In the genomic region with DNA sequence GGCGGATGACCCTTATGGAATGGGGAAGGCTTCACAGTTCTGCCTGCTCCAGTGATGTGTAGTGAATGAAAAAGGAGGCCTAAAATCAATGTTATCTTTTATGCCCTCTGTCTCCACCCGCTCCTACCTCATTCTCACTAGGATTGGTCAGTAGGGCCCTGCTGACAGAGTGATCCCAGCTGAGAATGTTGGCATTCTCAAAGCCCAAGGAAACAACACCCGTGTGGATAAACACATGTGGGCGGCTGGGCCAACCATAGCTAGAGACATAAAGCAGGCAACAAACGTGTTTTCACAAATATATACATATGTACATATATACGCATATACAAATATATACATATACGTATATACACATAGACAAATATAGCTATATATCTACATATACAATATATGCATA, we compare ENCODE assay signal across 27 cellular contexts.
"Had no signal": no experiment of that assay in that cellular context is flagged by ENCODE, and none has a peak within 500 bp of the region (broad histone marks: within the 10 kb centered on the region; RNA-seq: fewer than 3 reads in every experiment).

No MANE protein-coding gene starts in this region.

- H3K27ac ChIP-seq: coronary artery, esophagus squamous epithelium, heart left ventricle, SJSA1, thoracic aorta had no signal

- H3K9me3 ChIP-seq: esophagus squamous epithelium, heart left ventricle, mucosa of descending colon, SJSA1, thoracic aorta, upper lobe of left lung had no signal

- DNase-seq: activated CD4-positive, alpha-beta T cell treated with anti-CD3 and anti-CD28 coated beads for 4 hours; activated CD4-positive, CD25-positive, alpha-beta regulatory T cell; activated CD8-positive, alpha-beta memory T cell treated with anti-CD3 and anti-CD28 coated beads for 24 hours; activated CD8-positive, alpha-beta memory T cell treated with anti-CD3 and anti-CD28 coated beads, Interleukin-2, amount 50 U/mL, for 4 hours; activated effector memory CD4-positive, alpha-beta T cell treated with anti-CD3 and anti-CD28 coated beads, Interleukin-2, amount 50 U/mL, for 16 hours; activated T-cell treated with anti-CD3 and anti-CD28 coated beads, Interleukin-2, amount 50 U/mL, for 4 hours; cerebellar nuclear complex; endodermal cell; esophagus squamous epithelium; left colon; mucosa of descending colon; naive thymus-derived CD4-positive, alpha-beta T cell; occipital lobe; posterior cingulate gyrus; stimulated activated CD4-positive, alpha-beta T cell treated with anti-CD3 and anti-CD28 coated beads, Interleukin-15, amount 100 ng/mL, for 24 hours; stimulated activated naive B cell treated with anti-CD40 and anti-IgM and Interleukin-4, amounts not matched to agents 10 μg/mL and 1 μg/mL and 100 μg/mL, for 72 hours; T1000; upper lobe of left lung had no signal

- H3K4me2 ChIP-seq: smooth muscle cell had no signal

- ATAC-seq: activated naive CD4-positive, alpha-beta T cell treated with anti-CD3 and anti-CD28 coated beads, Interleukin-2, amount 50 U/mL, for 72 hours; activated T-cell treated with anti-CD3 and anti-CD28 coated beads, Interleukin-2, amount 50 U/mL, for 4 hours; heart left ventricle; left colon; mucosa of descending colon; naive thymus-derived CD4-positive, alpha-beta T cell; sciatic nerve; stimulated activated naive B cell treated with anti-CD40 and anti-IgM and Interleukin-4, amounts not matched to agents 10 μg/mL and 1 μg/mL and 100 μg/mL, for 72 hours had no signal

- H3K27ac Mint-ChIP-seq: activated naive CD4-positive, alpha-beta T cell treated with anti-CD3 and anti-CD28 coated beads, Interleukin-2, amount 50 U/mL, for 72 hours; endodermal cell; memory B cell; stimulated activated naive B cell treated with anti-CD40 and anti-IgM and Interleukin-4, amounts not matched to agents 10 μg/mL and 1 μg/mL and 100 μg/mL, for 72 hours had no signal

- H3K9me3 Mint-ChIP-seq: activated naive CD4-positive, alpha-beta T cell treated with anti-CD3 and anti-CD28 coated beads, Interleukin-2, amount 50 U/mL, for 72 hours; activated T-cell treated with anti-CD3 and anti-CD28 coated beads, Interleukin-2, amount 50 U/mL, for 4 hours; memory B cell; naive thymus-derived CD4-positive, alpha-beta T cell; neural crest cell; stimulated activated naive B cell treated with anti-CD40 and anti-IgM and Interleukin-4, amounts not matched to agents 10 μg/mL and 1 μg/mL and 100 μg/mL, for 72 hours had no signal

- H3K4me3 Mint-ChIP-seq: activated T-cell treated with anti-CD3 and anti-CD28 coated beads, Interleukin-2, amount 50 U/mL, for 4 hours; endodermal cell; memory B cell; naive thymus-derived CD4-positive, alpha-beta T cell; neural crest cell; stimulated activated naive B cell treated with anti-CD40 and anti-IgM and Interleukin-4, amounts not matched to agents 10 μg/mL and 1 μg/mL and 100 μg/mL, for 72 hours had no signal

- H3K27me3 ChIP-seq: esophagus squamous epithelium, heart left ventricle, SJSA1, upper lobe of left lung had no signal

- H3K27me3 Mint-ChIP-seq: memory B cell; naive thymus-derived CD4-positive, alpha-beta T cell; stimulated activated naive B cell treated with anti-CD40 and anti-IgM and Interleukin-4, amounts not matched to agents 10 μg/mL and 1 μg/mL and 100 μg/mL, for 72 hours had no signal

- H3K4me3 ChIP-seq: coronary artery, esophagus squamous epithelium, heart left ventricle, mucosa of descending colon, SJSA1, smooth muscle cell, thoracic aorta, upper lobe of left lung had no signal
